23 cellular contexts compared by ENCODE assay signal in the genomic region with DNA sequence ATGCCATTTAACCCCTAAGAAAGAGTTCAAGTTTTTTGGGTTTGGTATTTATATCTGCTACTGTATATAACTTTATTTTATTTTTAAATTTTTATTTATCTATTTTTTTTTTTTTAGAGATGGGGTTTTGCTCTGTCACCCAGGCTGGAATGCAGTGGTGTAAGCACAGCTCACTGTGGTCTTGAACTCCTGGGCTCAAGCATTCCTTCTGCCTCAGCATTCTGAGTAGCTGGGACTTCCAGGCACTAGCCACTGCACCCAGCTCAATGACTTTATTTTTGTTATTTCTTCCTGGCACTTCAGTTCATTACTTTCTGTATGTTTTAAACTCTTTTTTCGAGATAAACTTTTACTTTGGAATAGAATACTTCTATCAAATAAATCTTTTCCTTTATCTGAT. TPM values are rescaled to one million over a fixed set of nuclear protein-coding genes. Genes with fewer than 3 reads are reported as not detected.
"Had no signal": no experiment of that assay in that cellular context is flagged by ENCODE, and none has a peak within 500 bp of the region (broad histone marks: within the 10 kb centered on the region; RNA-seq: fewer than 3 reads in every experiment).

No MANE protein-coding gene starts in this region.

- ATAC-seq: heart left ventricle, natural killer cell had no signal

- H3K4me3 ChIP-seq: dorsolateral prefrontal cortex, heart left ventricle, ovary, right atrium auricular region, smooth muscle cell had no signal

- H3K9me3 ChIP-seq: heart left ventricle, ovary, right atrium auricular region had no signal

- H3K27me3 ChIP-seq: heart left ventricle, ovary, right atrium auricular region had no signal

- H3K4me1 ChIP-seq: heart left ventricle, right atrium auricular region had no signal

- H3K27ac ChIP-seq: dorsolateral prefrontal cortex, heart left ventricle, ovary, right atrium auricular region had no signal

- H3K4me2 ChIP-seq: smooth muscle cell had no signal

- H3K36me3 ChIP-seq: ovary, right atrium auricular region had no signal

- DNase-seq: cortex of kidney; dorsolateral prefrontal cortex; effector CD8-positive, alpha-beta T cell; heart left ventricle; hippocampal formation; kidney glomerular epithelial cell; natural killer cell; ovary; stimulated activated CD4-positive, alpha-beta T cell treated with anti-CD3 and anti-CD28 coated beads, Interleukin-2, amount 100 ng/mL, for 48 hours; stimulated activated naive CD4-positive, alpha-beta T cell treated with Interleukin-2 at 50 U/mL for 16 hours; trophoblast cell had no signal

RNA-seq across cellular contexts. Expression of a gene that starts 42.4 kb away (rescaled TPM):
- total RNA-seq: frontal cortex, glomerular endothelial cell, heart left ventricle, liver, lung microvascular endothelial cell, mesenteric fat pad, mononuclear cell, natural killer cell, neural crest cell, posterior vena cava, right atrium auricular region, smooth muscle cell had no signal
- polyA plus RNA-seq: esophagus, liver, ovary, smooth muscle cell, thymus had no signal
